In the genomic region with DNA sequence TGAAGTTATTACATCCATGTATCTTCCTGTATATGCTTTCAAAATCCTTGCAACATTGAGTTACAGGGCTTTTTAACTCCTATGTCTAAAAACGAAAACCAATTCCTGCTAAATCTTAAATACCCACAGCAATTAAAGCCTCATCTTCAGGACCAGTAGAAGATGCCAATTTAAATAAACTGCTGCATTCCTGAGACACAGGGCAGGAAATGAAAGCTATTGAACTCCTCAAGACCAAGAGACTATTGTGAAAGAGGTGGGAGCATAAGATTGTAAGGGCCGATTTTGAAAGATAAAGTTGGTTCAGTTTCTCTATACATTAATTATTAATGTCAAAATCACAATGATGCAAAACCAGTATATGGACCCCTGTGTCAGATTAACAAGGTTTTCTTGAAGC, we compare ENCODE assay signal across 14 cellular contexts. TPM values are rescaled to one million over a fixed set of nuclear protein-coding genes. Genes with fewer than 3 reads are reported as not detected.
"Had no signal": no experiment of that assay in that cellular context is flagged by ENCODE, and none has a peak within 500 bp of the region (broad histone marks: within the 10 kb centered on the region; RNA-seq: fewer than 3 reads in every experiment).

No MANE protein-coding gene starts in this region.

RNA-seq across cellular contexts. Expression of a gene that starts 28.5 kb away (rescaled TPM):
- total RNA-seq: activated CD4-positive, alpha-beta memory T cell treated with anti-CD3 and anti-CD28 coated beads for 36 hours; activated CD4-positive, alpha-beta memory T cell treated with anti-CD3 and anti-CD28 coated beads, Interleukin-2, amount 10 ng/mL, durations not matched to agents 7 days and 5 days; activated CD4-positive, alpha-beta T cell treated with anti-CD3 and anti-CD28 coated beads for 36 hours; activated CD4-positive, alpha-beta T cell treated with anti-CD3 and anti-CD28 coated beads, Interleukin-2, amount 10 ng/mL, durations not matched to agents 24 days and 14 days; activated CD4-positive, alpha-beta T cell treated with anti-CD3 and anti-CD28 coated beads, Interleukin-2, amount 10 ng/mL, durations not matched to agents 7 days and 5 days; activated CD8-positive, alpha-beta memory T cell treated with anti-CD3 and anti-CD28 coated beads for 36 hours; activated CD8-positive, alpha-beta memory T cell treated with anti-CD3 and anti-CD28 coated beads, Interleukin-2, amount 10 ng/mL, durations not matched to agents 7 days and 5 days; activated CD8-positive, alpha-beta T cell treated with anti-CD3 and anti-CD28 coated beads for 36 hours; activated CD8-positive, alpha-beta T cell treated with anti-CD3 and anti-CD28 coated beads, Interleukin-2, amount 10 ng/mL, durations not matched to agents 7 days and 5 days; T-cell; T-helper 1 cell treated with Interleukin-12 subunit alpha and Interleukin-12 subunit beta and Interleukin-4 antibody, amounts not matched to agents 30 ng/mL and 1 ng/mL, for 36 hours; T-helper 17 cell; T-helper 2 cell treated with Interferon-gamma antibody and Interleukin-4, amounts not matched to agents 100 ng/mL and 5 ng/mL, for 36 hours; WTC11 had no signal
